ENCODE assay signal across 10 cellular contexts in genomic region chr3:23834082-23834870, GRCh38. TPM values are rescaled to one million over a fixed set of nuclear protein-coding genes. Genes with fewer than 3 reads are reported as not detected.
DNase-seq lines count a peak whose midpoint lies in the region; FAIRE-seq and TF ChIP-seq lines count a peak whose summit lies in the region.
"Had no signal": no experiment of that assay in that cellular context is flagged by ENCODE, and none has a peak within 500 bp of the region (broad histone marks: within the 10 kb centered on the region; RNA-seq: fewer than 3 reads in every experiment).

No MANE protein-coding gene starts in this region.

- peaks cover 57% of the 10 kb centered on the region for H4K20me1 ChIP-seq in SK-N-SH (ENCODE audit: insufficient read depth)
- peaks cover 37% of the 10 kb centered on the region for H4K20me1 ChIP-seq in hepatocyte (ENCODE audit: insufficient read depth, poor library complexity, severe bottlenecking)

- DNase-seq in AG10803 (ENCODE audit: low read depth) (no peak), GM12892 (ENCODE audit: insufficient read length) (no peak), SK-N-SH (no peak), hepatocyte (ENCODE audit: low spot score) (no peak), D341Med (ENCODE audit: low spot score) (no peak), cerebellum (ENCODE audit: low spot score) (no peak), NCI-H82 treated with DMSO at 0.1 percent for 48 hours (lab: John Stamatoyannopoulos, UW; ENCODE audit: unreplicated experiment) (no peak), glomerular visceral epithelial cell (ENCODE audit: extremely low spot score) (no peak)
- DNase-seq: EL had no signal

- H3K4me1 ChIP-seq in SK-N-SH (ENCODE audit: control insufficient read depth in 1 of 2, insufficient read depth in 2 of 2, low read depth in 1 of 2, low read length in 1 of 2) (no peaks in the 10 kb centered on the region; a peak in 2 of 4 replicates), hepatocyte (ENCODE audit: insufficient read depth) (no peaks in the 10 kb centered on the region)
- H3K4me1 ChIP-seq: SJSA1 had no signal

- CTCF ChIA-PET in SK-N-SH (lab: Yijun Ruan, JAX): interaction anchor here (0.9 to 1.5 kb wide), 12 partner anchors 10 to 197 kb away, joined by 3 to 9 read pairs (median 5); no protein-coding TSS in a partner anchor

- H3K27ac ChIP-seq in SK-N-SH (ENCODE audit: low read depth in 2 of 2, low read length in 1 of 2) (no peak overlapping the region), hepatocyte (no peak overlapping the region)
- H3K27ac ChIP-seq: SJSA1 had no signal

- H3K9me3 ChIP-seq in SK-N-SH (no peaks in the 10 kb centered on the region), hepatocyte (ENCODE audit: low read depth) (no peaks in the 10 kb centered on the region)
- H3K9me3 ChIP-seq: SJSA1 had no signal

- H3K4me2 ChIP-seq in SK-N-SH (no peak overlapping the region), hepatocyte (no peak overlapping the region)

- H3K27me3 ChIP-seq in SK-N-SH (ENCODE audit: insufficient read depth) (no peaks in the 10 kb centered on the region), hepatocyte (no peaks in the 10 kb centered on the region)
- H3K27me3 ChIP-seq: SJSA1 had no signal

- FAIRE-seq in GM12892 (lab: Jason Lieb, UNC): peak; percentile 38

- H3K9me2 ChIP-seq in SK-N-SH: no peaks in the 10 kb centered on the region
- no peaks in the 10 kb centered on the region for H3K9me2 ChIP-seq in hepatocyte (replicated peaks; ENCODE audit: insufficient read depth)

- peaks cover 6% of the 10 kb centered on the region for H3F3A ChIP-seq in SK-N-SH (replicated peaks; ENCODE audit: insufficient read depth)

- TF ChIP-seq POLR2A in GM12892 (IDR thresholded peaks at IDR 0.05; ENCODE audit: low read depth, low read length): no peak

- H3K36me3 ChIP-seq in SK-N-SH (replicated peaks in 1 of 2; ENCODE audit: control insufficient read depth in 1 of 2, insufficient read depth in 2 of 2, low read length in 1 of 2) (no peaks in the 10 kb centered on the region), hepatocyte (replicated peaks; ENCODE audit: insufficient read depth, low read depth) (no peaks in the 10 kb centered on the region)
- H3K36me3 ChIP-seq: SJSA1 had no signal

- POLR2A ChIA-PET in SK-N-SH (lab: Yijun Ruan, JAX): interaction anchor here (0.6 to 1.0 kb wide), 2 partner anchors 83 to 191 kb away, joined by 3 to 9 read pairs; partner anchors contain the start of genes NKIRAS1 and RPL15

- peaks cover 65% of the 10 kb centered on the region for H3K79me2 ChIP-seq in SK-N-SH (ENCODE audit: insufficient read depth)
- peaks cover 87% of the 10 kb centered on the region for H3K79me2 ChIP-seq in hepatocyte

- H3K9ac ChIP-seq in SK-N-SH: no peak overlapping the region

- H3K4me3 ChIP-seq in AG10803 (ENCODE audit: low read length): no peak overlapping the region
- no peak overlapping the region for H3K4me3 ChIP-seq in SK-N-SH (ENCODE audit: low read depth in 2 of 2, low read length in 1 of 2)
- no peak overlapping the region for H3K4me3 ChIP-seq in hepatocyte
- H3K4me3 ChIP-seq: SJSA1 had no signal

- 96% methylated on average over 2 of the region's 2 CpGs for WGBS in SK-N-SH (ENCODE audit: low lambda C conversion rate)
- WGBS in hepatocyte (ENCODE audit: low lambda C conversion rate, missing lambda C conversion rate): 93% methylated on average over 2 of the region's 2 CpGs

- TF ChIP-seq CTCF in AG10803 (conservative IDR thresholded peaks at IDR 0.05; ENCODE audit: low read length) (peak; percentile 35), SK-N-SH (IDR thresholded peaks at IDR 0.05) (peak; percentile 39), hepatocyte (IDR thresholded peaks at IDR 0.05; ENCODE audit: poor library complexity) (peak; percentile 25)

- TF ChIP-seq EP300 in SK-N-SH (IDR thresholded peaks at IDR 0.05; ENCODE audit: borderline replicate concordance in 1 of 2, low read depth in 1 of 2, low read length in 1 of 2): no peak

- peak; percentile 56 for TF ChIP-seq RAD21 in SK-N-SH (IDR thresholded peaks at IDR 0.05; ENCODE audit: low read length)

- H2AFZ ChIP-seq in SK-N-SH (ENCODE audit: low read depth) (no peak overlapping the region), hepatocyte (no peak overlapping the region)

TF ChIP-seq in SK-N-SH, 30 proteins besides CTCF, POLR2A, EP300 and RAD21:
- no peak for TF ChIP-seq TCF12 (IDR thresholded peaks at IDR 0.05)
- no peak for TF ChIP-seq PBX3 (IDR thresholded peaks at IDR 0.05)
- TF ChIP-seq JUND (IDR thresholded peaks at IDR 0.05): no peak
- peak; percentile 21; the same call in 1 of the 2 replicates for TF ChIP-seq SMC3 (IDR thresholded peaks at IDR 0.05; ENCODE audit: low read depth, low read length)
- TF ChIP-seq NRF1 (IDR thresholded peaks at IDR 0.05; ENCODE audit: low read depth, low read length): no peak
- no peak for TF ChIP-seq MEF2A (IDR thresholded peaks at IDR 0.05; ENCODE audit: borderline replicate concordance, low read depth)
- TF ChIP-seq RFX5 (IDR thresholded peaks at IDR 0.05; ENCODE audit: low read length): no peak
- TF ChIP-seq, protein P1, sequence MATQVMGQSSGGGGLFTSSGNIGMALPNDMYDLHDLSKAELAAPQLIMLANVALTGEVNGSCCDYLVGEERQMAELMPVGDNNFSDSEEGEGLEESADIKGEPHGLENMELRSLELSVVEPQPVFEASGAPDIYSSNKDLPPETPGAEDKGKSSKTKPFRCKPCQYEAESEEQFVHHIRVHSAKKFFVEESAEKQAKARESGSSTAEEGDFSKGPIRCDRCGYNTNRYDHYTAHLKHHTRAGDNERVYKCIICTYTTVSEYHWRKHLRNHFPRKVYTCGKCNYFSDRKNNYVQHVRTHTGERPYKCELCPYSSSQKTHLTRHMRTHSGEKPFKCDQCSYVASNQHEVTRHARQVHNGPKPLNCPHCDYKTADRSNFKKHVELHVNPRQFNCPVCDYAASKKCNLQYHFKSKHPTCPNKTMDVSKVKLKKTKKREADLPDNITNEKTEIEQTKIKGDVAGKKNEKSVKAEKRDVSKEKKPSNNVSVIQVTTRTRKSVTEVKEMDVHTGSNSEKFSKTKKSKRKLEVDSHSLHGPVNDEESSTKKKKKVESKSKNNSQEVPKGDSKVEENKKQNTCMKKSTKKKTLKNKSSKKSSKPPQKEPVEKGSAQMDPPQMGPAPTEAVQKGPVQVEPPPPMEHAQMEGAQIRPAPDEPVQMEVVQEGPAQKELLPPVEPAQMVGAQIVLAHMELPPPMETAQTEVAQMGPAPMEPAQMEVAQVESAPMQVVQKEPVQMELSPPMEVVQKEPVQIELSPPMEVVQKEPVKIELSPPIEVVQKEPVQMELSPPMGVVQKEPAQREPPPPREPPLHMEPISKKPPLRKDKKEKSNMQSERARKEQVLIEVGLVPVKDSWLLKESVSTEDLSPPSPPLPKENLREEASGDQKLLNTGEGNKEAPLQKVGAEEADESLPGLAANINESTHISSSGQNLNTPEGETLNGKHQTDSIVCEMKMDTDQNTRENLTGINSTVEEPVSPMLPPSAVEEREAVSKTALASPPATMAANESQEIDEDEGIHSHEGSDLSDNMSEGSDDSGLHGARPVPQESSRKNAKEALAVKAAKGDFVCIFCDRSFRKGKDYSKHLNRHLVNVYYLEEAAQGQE (IDR thresholded peaks at IDR 0.05; ENCODE audit: low read depth, low read length): no peak
- TF ChIP-seq CHD2 (IDR thresholded peaks at IDR 0.05; ENCODE audit: low read length, partially characterized antibody): no peak

RNA-seq across cellular contexts. Expression of gene UBE2E1, which starts 28.5 kb away (rescaled TPM):
- 277 TPM for polyA plus RNA-seq in GM12892 (2012; ENCODE audit: missing spikeins)
- polyA plus RNA-seq in SK-N-SH (2012; rRNA removed) (59.9 and 85.2 TPM in 2 replicates), hepatocyte (13.9 and 20.8 TPM in 2 replicates)
- 90.1 and 110 TPM in 2 replicates for polyA plus RNA-seq in SK-N-SH (2012; cell fraction: cytosol; rRNA removed)
- polyA plus RNA-seq in SK-N-SH (2012; cell fraction: nucleus; rRNA removed): 23.7 and 54.6 TPM in 2 replicates
- total RNA-seq in hepatocyte (174 and 179 TPM in 2 replicates), cerebellum (76.2 TPM)
